In the genomic region with DNA sequence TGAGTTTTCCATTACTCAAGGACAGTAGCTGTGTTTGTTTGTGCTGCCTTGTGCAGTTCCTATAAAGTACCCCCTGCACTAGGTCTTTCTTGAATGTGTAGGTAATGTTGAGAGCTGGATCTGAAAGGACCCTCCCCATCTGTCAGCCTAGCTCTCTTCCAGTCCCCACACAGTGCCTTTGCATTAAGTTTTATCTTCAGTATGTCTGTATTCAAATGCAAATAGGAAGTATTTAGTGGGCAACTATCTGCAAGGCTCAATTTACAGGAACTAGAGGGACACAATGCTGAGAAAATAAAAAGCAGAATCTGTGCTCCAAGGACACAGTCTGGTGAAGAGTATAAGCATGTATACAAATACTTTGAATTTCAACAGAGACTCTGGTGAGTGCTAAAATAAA, we compare ENCODE assay signal across 29 cellular contexts.
"Had no signal": no experiment of that assay in that cellular context is flagged by ENCODE, and none has a peak within 500 bp of the region (broad histone marks: within the 10 kb centered on the region; RNA-seq: fewer than 3 reads in every experiment).

No MANE protein-coding gene starts in this region.

- H2AFZ ChIP-seq: PC-9 had no signal

- H3K27ac Mint-ChIP-seq: activated CD4-positive, alpha-beta T cell treated with anti-CD3 and anti-CD28 coated beads, Interleukin-2, amount 10 ng/mL, durations not matched to agents 24 days and 14 days; activated CD8-positive, alpha-beta T cell treated with anti-CD3 and anti-CD28 coated beads for 36 hours; activated naive CD4-positive, alpha-beta T cell treated with anti-CD3 and anti-CD28 coated beads for 36 hours; activated naive CD4-positive, alpha-beta T cell treated with anti-CD3 and anti-CD28 coated beads, Interleukin-2, amount 50 U/mL, for 72 hours; activated T-cell treated with anti-CD3 and anti-CD28 coated beads, Interleukin-2, amount 50 U/mL, for 24 hours had no signal

- ATAC-seq: activated CD8-positive, alpha-beta T cell treated with anti-CD3 and anti-CD28 coated beads for 36 hours; activated naive CD4-positive, alpha-beta T cell treated with anti-CD3 and anti-CD28 coated beads, Interleukin-2, amount 50 U/mL, for 72 hours; body of pancreas; Right ventricle myocardium inferior had no signal

- H3K4me1 Mint-ChIP-seq: activated CD4-positive, alpha-beta T cell treated with anti-CD3 and anti-CD28 coated beads, Interleukin-2, amount 10 ng/mL, durations not matched to agents 24 days and 14 days had no signal

- H3K4me3 Mint-ChIP-seq: activated CD4-positive, alpha-beta T cell treated with anti-CD3 and anti-CD28 coated beads, Interleukin-2, amount 10 ng/mL, durations not matched to agents 24 days and 14 days; activated CD8-positive, alpha-beta T cell treated with anti-CD3 and anti-CD28 coated beads for 36 hours; activated naive CD4-positive, alpha-beta T cell treated with anti-CD3 and anti-CD28 coated beads for 36 hours; activated T-cell treated with anti-CD3 and anti-CD28 coated beads, Interleukin-2, amount 50 U/mL, for 24 hours had no signal

- H3K36me3 Mint-ChIP-seq: activated naive CD4-positive, alpha-beta T cell treated with anti-CD3 and anti-CD28 coated beads, Interleukin-2, amount 50 U/mL, for 72 hours had no signal

- H3K4me1 ChIP-seq: body of pancreas, breast epithelium had no signal

- H3K9me3 ChIP-seq: adrenal gland, body of pancreas, breast epithelium, MG63 had no signal

- DNase-seq: activated CD4-positive, alpha-beta T cell treated with anti-CD3 and anti-CD28 coated beads, Interleukin-2, amount 10 ng/mL, durations not matched to agents 24 days and 14 days; activated CD4-positive, alpha-beta T cell treated with anti-CD3 and anti-CD28 coated beads, Interleukin-2, amount 50 U/mL, for 4 hours; activated CD8-positive, alpha-beta T cell treated with anti-CD3 and anti-CD28 coated beads for 36 hours; activated gamma-delta T cell treated with Interleukin-2 at 50 U/mL for 16 hours; activated naive CD4-positive, alpha-beta T cell treated with anti-CD3 and anti-CD28 coated beads for 36 hours; activated T-cell treated with anti-CD3 and anti-CD28 coated beads, Interleukin-2, amount 50 U/mL, for 24 hours; adrenal gland; body of pancreas; Kasumi-1; MG63; NCI-H1048; NCI-H1105 treated with DMSO at 0.1 percent for 48 hours; NCI-H1436; NCI-H1694; NCI-H1930; NCI-H2081 treated with DMSO at 0.1 percent for 48 hours; NCI-H2171; NCI-H510A; NCI-H748 treated with DMSO at 0.1 percent for 48 hours; NK-92 treated with Interleukin-12 subunit alpha and Interleukin-12 subunit beta, amount 100 ng/mL, for 24 hours; PC-9; T1000; WERI-Rb-1 had no signal

- H3K36me3 ChIP-seq: adrenal gland, breast epithelium, MG63, WERI-Rb-1 had no signal

- H3K4me2 ChIP-seq: PC-9 had no signal

- H3K27ac ChIP-seq: adrenal gland, body of pancreas, breast epithelium, PC-9, RWPE1, WERI-Rb-1 had no signal

- FAIRE-seq: astrocyte, RCC 7860 had no signal

- H3K9me3 Mint-ChIP-seq: activated CD4-positive, alpha-beta T cell treated with anti-CD3 and anti-CD28 coated beads, Interleukin-2, amount 10 ng/mL, durations not matched to agents 24 days and 14 days; activated CD8-positive, alpha-beta T cell treated with anti-CD3 and anti-CD28 coated beads for 36 hours; activated naive CD4-positive, alpha-beta T cell treated with anti-CD3 and anti-CD28 coated beads for 36 hours; activated T-cell treated with anti-CD3 and anti-CD28 coated beads, Interleukin-2, amount 50 U/mL, for 24 hours had no signal

- H3K27me3 Mint-ChIP-seq: activated CD4-positive, alpha-beta T cell treated with anti-CD3 and anti-CD28 coated beads, Interleukin-2, amount 10 ng/mL, durations not matched to agents 24 days and 14 days; activated CD8-positive, alpha-beta T cell treated with anti-CD3 and anti-CD28 coated beads for 36 hours; activated T-cell treated with anti-CD3 and anti-CD28 coated beads, Interleukin-2, amount 50 U/mL, for 24 hours had no signal

- H3K4me3 ChIP-seq: adrenal gland, body of pancreas, breast epithelium, MG63, PC-9 had no signal

- H3K27me3 ChIP-seq: adrenal gland, body of pancreas, breast epithelium, MG63 had no signal
